ENCODE assay signal across 30 cellular contexts in genomic region chr9:38146844-38147243, GRCh38.
"Had no signal": no experiment of that assay in that cellular context is flagged by ENCODE, and none has a peak within 500 bp of the region (broad histone marks: within the 10 kb centered on the region; RNA-seq: fewer than 3 reads in every experiment).

No MANE protein-coding gene starts in this region.

- FAIRE-seq: keratinocyte had no signal

- H3K27ac Mint-ChIP-seq: naive thymus-derived CD4-positive, alpha-beta T cell; natural killer cell treated with Interleukin-12 subunit alpha and Interleukin-12 subunit beta and Interleukin-15 and Interleukin-18, amount 100 ng/mL, for 72 hours; progenitor cell of endocrine pancreas; stimulated activated naive CD8-positive, alpha-beta T cell treated with anti-CD3 and anti-CD28 coated beads, Interleukin-15, Interleukin-2, amounts not matched to agents 100 ng/mL and 50 ng/mL, for 24 hours had no signal

- H3K36me3 ChIP-seq: heart right ventricle, lower lobe of right lung, right atrium auricular region, right lobe of liver, suprapubic skin, thoracic aorta, tibial artery, uterus had no signal

- H3K27me3 ChIP-seq: right atrium auricular region, right lobe of liver, uterus had no signal

- H3K9me3 ChIP-seq: heart right ventricle, lower lobe of right lung, mucosa of descending colon, right atrium auricular region, right lobe of liver, suprapubic skin, thoracic aorta, tibial artery, uterus had no signal

- H3K9me3 Mint-ChIP-seq: naive thymus-derived CD4-positive, alpha-beta T cell; natural killer cell treated with Interleukin-12 subunit alpha and Interleukin-12 subunit beta and Interleukin-15 and Interleukin-18, amount 100 ng/mL, for 72 hours; stimulated activated naive CD8-positive, alpha-beta T cell treated with anti-CD3 and anti-CD28 coated beads, Interleukin-15, Interleukin-2, amounts not matched to agents 100 ng/mL and 50 ng/mL, for 24 hours had no signal

- H3K27ac ChIP-seq: heart right ventricle, hepatocyte, lower lobe of right lung, parathyroid adenoma, right atrium auricular region, right lobe of liver, skin epidermis, suprapubic skin, thoracic aorta, tibial artery, uterus had no signal

- DNase-seq: heart right ventricle; kidney glomerular epithelial cell; left cardiac atrium; lower lobe of right lung; mammary epithelial cell; mesendoderm; midbrain; mucosa of descending colon; naive thymus-derived CD4-positive, alpha-beta T cell; nucleus accumbens; right lobe of liver; stimulated activated CD4-positive, alpha-beta T cell treated with anti-CD3 and anti-CD28 coated beads, Interleukin-12 subunit alpha, Interleukin-12 subunit beta, amount 100 ng/mL, for 4 hours; stimulated activated CD4-positive, alpha-beta T cell treated with anti-CD3 and anti-CD28 coated beads, Interleukin-15, amount 100 ng/mL, for 24 hours; stimulated activated CD4-positive, alpha-beta T cell treated with anti-CD3 and anti-CD28 coated beads, Interleukin-2, amount 100 ng/mL, for 24 hours; stimulated activated CD4-positive, alpha-beta T cell treated with anti-CD3 and anti-CD28 coated beads, Interleukin-4, amount 100 ng/mL, for 1 hour; stimulated activated naive CD4-positive, alpha-beta T cell; tibial artery; trophoblast cell; uterus had no signal

- H3K4me3 Mint-ChIP-seq: naive thymus-derived CD4-positive, alpha-beta T cell; natural killer cell treated with Interleukin-12 subunit alpha and Interleukin-12 subunit beta and Interleukin-15 and Interleukin-18, amount 100 ng/mL, for 72 hours; stimulated activated naive CD8-positive, alpha-beta T cell treated with anti-CD3 and anti-CD28 coated beads, Interleukin-15, Interleukin-2, amounts not matched to agents 100 ng/mL and 50 ng/mL, for 24 hours had no signal

- H3K4me3 ChIP-seq: heart right ventricle, hepatocyte, lower lobe of right lung, mucosa of descending colon, right atrium auricular region, right lobe of liver, skin epidermis, suprapubic skin, thoracic aorta, tibial artery, uterus had no signal

- H3K4me1 ChIP-seq: lower lobe of right lung, parathyroid adenoma, right lobe of liver had no signal

- H3K36me3 Mint-ChIP-seq: naive thymus-derived CD4-positive, alpha-beta T cell; natural killer cell treated with Interleukin-12 subunit alpha and Interleukin-12 subunit beta and Interleukin-15 and Interleukin-18, amount 100 ng/mL, for 72 hours had no signal

- H3K4me1 Mint-ChIP-seq: naive thymus-derived CD4-positive, alpha-beta T cell had no signal

- ATAC-seq: heart right ventricle; left cardiac atrium; left lobe of liver; lower lobe of right lung; mucosa of descending colon; naive thymus-derived CD4-positive, alpha-beta T cell had no signal
